13 cellular contexts compared by ENCODE assay signal in genomic region chr5:158414780-158415179, GRCh38.
DNase-seq lines count a peak whose midpoint lies in the region; ATAC-seq and TF ChIP-seq lines count a peak whose summit lies in the region.
"Had no signal": no experiment of that assay in that cellular context is flagged by ENCODE, and none has a peak within 500 bp of the region (broad histone marks: within the 10 kb centered on the region; RNA-seq: fewer than 3 reads in every experiment).

No MANE protein-coding gene starts in this region.

- TF ChIP-seq CTCF in brain microvascular endothelial cell (IDR thresholded peaks at IDR 0.05; ENCODE audit: low read depth, low read length, missing control alignments), result no peak
- TF ChIP-seq CTCF in heart left ventricle (IDR thresholded peaks at IDR 0.05), result no peak

- H3K4me1 ChIP-seq in heart left ventricle, result peaks cover 0 to 25% (median 2%) of the 10 kb centered on the region in 12 donors

- WGBS in heart left ventricle, 4 donors, result 37 to 72% (median 52%) methylated on average over 1 of the region's 1 CpG

- H3K27me3 ChIP-seq in brain microvascular endothelial cell (replicated peaks) (no peaks in the 10 kb centered on the region), heart left ventricle (no peaks in the 10 kb centered on the region)

- no peaks in the 10 kb centered on the region for H3K9me3 ChIP-seq in heart left ventricle

- no peak overlapping the region for H3K27ac Mint-ChIP-seq in stimulated activated effector memory CD8-positive, alpha-beta T cell treated with anti-CD3 and anti-CD28 coated beads, Interleukin-12 subunit alpha, Interleukin-12 subunit beta, amount 100 ng/mL, for 72 hours
- H3K27ac Mint-ChIP-seq: activated T-helper 1 cell treated with anti-CD3 and anti-CD28 coated beads, Interleukin-12 subunit alpha, Interleukin-12 subunit beta, Interleukin-2, Interleukin-4 antibody, amounts not matched to agents 30 ng/mL and 10 ng/mL and 1 ng/mL, durations not matched to agents 14 hours and 24 hours and 36 hours; naive thymus-derived CD4-positive, alpha-beta T cell had no signal

- H3K27ac ChIP-seq in brain microvascular endothelial cell (peak overlapping the region; percentile 75), heart left ventricle (peak overlapping the region in 10 of 12 donors; percentile 17 to 71 (median 62))
- H3K27ac ChIP-seq: VCaP had no signal

- TF ChIP-seq POLR2A in heart left ventricle (IDR thresholded peaks at IDR 0.05), result no peak

- no peaks in the 10 kb centered on the region for H3K4me1 Mint-ChIP-seq in stimulated activated effector memory CD8-positive, alpha-beta T cell treated with anti-CD3 and anti-CD28 coated beads, Interleukin-12 subunit alpha, Interleukin-12 subunit beta, amount 100 ng/mL, for 72 hours

- peak; percentile 80 for DNase-seq in HCEC 1CT
- DNase-seq in brain microvascular endothelial cell, result peak; percentile 73
- peak in 1 of 5 donors; percentile 26 for DNase-seq in heart left ventricle
- DNase-seq in stromal cell of bone marrow (ENCODE audit: low read depth), result peak; percentile 66
- no peak for DNase-seq in superior temporal gyrus (ENCODE audit: extremely low spot score)
- no peak for DNase-seq in stimulated activated effector memory CD8-positive, alpha-beta T cell treated with anti-CD3 and anti-CD28 coated beads, Interleukin-12 subunit alpha, Interleukin-12 subunit beta, amount 100 ng/mL, for 72 hours (ENCODE audit: low spot score in 2 of 2)
- DNase-seq in SHP77 treated with DMSO at 0.1 percent for 48 hours (lab: John Stamatoyannopoulos, UW), result no peak
- DNase-seq: cortex of kidney; naive thymus-derived CD4-positive, alpha-beta T cell; stimulated activated naive CD8-positive, alpha-beta T cell treated with anti-CD3 and anti-CD28 coated beads, Interleukin-15, Interleukin-2, amounts not matched to agents 100 U/mL and 50 U/mL, for 24 hours had no signal

- no peaks in the 10 kb centered on the region for H3K36me3 Mint-ChIP-seq in stimulated activated effector memory CD8-positive, alpha-beta T cell treated with anti-CD3 and anti-CD28 coated beads, Interleukin-12 subunit alpha, Interleukin-12 subunit beta, amount 100 ng/mL, for 72 hours

- in situ Hi-C loops in brain microvascular endothelial cell (cut with HindIII; ENCODE audit: low pct_ligation_motif_present, low sequenced_read_pairs), result no loop called here

- no peak overlapping the region for H3K4me3 Mint-ChIP-seq in stimulated activated effector memory CD8-positive, alpha-beta T cell treated with anti-CD3 and anti-CD28 coated beads, Interleukin-12 subunit alpha, Interleukin-12 subunit beta, amount 100 ng/mL, for 72 hours
- H3K4me3 Mint-ChIP-seq: activated T-helper 1 cell treated with anti-CD3 and anti-CD28 coated beads, Interleukin-12 subunit alpha, Interleukin-12 subunit beta, Interleukin-2, Interleukin-4 antibody, amounts not matched to agents 30 ng/mL and 10 ng/mL and 1 ng/mL, durations not matched to agents 14 hours and 24 hours and 36 hours; naive thymus-derived CD4-positive, alpha-beta T cell had no signal

- peak; percentile 65 to 95 (median 86) for ATAC-seq in heart left ventricle
- no peak for ATAC-seq in GM19395 (IDR thresholded peaks at IDR 0.05; ENCODE audit: unreplicated experiment)
- no peak for ATAC-seq in stimulated activated effector memory CD8-positive, alpha-beta T cell treated with anti-CD3 and anti-CD28 coated beads, Interleukin-12 subunit alpha, Interleukin-12 subunit beta, amount 100 ng/mL, for 72 hours
- ATAC-seq: naive thymus-derived CD4-positive, alpha-beta T cell; stimulated activated naive CD8-positive, alpha-beta T cell treated with anti-CD3 and anti-CD28 coated beads, Interleukin-15, Interleukin-2, amounts not matched to agents 100 U/mL and 50 U/mL, for 24 hours had no signal

- peaks cover 1% of the 10 kb centered on the region for H3K9me3 Mint-ChIP-seq in stimulated activated effector memory CD8-positive, alpha-beta T cell treated with anti-CD3 and anti-CD28 coated beads, Interleukin-12 subunit alpha, Interleukin-12 subunit beta, amount 100 ng/mL, for 72 hours
- H3K9me3 Mint-ChIP-seq: activated T-helper 1 cell treated with anti-CD3 and anti-CD28 coated beads, Interleukin-12 subunit alpha, Interleukin-12 subunit beta, Interleukin-2, Interleukin-4 antibody, amounts not matched to agents 30 ng/mL and 10 ng/mL and 1 ng/mL, durations not matched to agents 14 hours and 24 hours and 36 hours had no signal

- H3K36me3 ChIP-seq in brain microvascular endothelial cell (replicated peaks), result no peaks in the 10 kb centered on the region
- H3K36me3 ChIP-seq in heart left ventricle, result no peaks in the 10 kb centered on the region

- intact Hi-C loops in heart left ventricle (cut with DNase I), result loop anchor here in 1 of 10 donors (10.0 kb wide), 1 partner anchor 690 kb away; no protein-coding TSS in a partner anchor

- H3K4me3 ChIP-seq in brain microvascular endothelial cell (ENCODE audit: low read depth, low read length), result no peak overlapping the region
- H3K4me3 ChIP-seq in heart left ventricle, result no peak overlapping the region

Comparison
In these comparisons a context has a peak if more than half of its experiments do, and no peak if none do; other contexts are left out.
1. DNase-seq: peak in HCEC 1CT (single experiment), brain microvascular endothelial cell (single experiment) and stromal cell of bone marrow (single experiment); none in superior temporal gyrus (single experiment), stimulated activated effector memory CD8-positive, alpha-beta T cell treated with anti-CD3 and anti-CD28 coated beads, Interleukin-12 subunit alpha, Interleukin-12 subunit beta, amount 100 ng/mL, for 72 hours (0 of 2) and SHP77 treated with DMSO at 0.1 percent for 48 hours (single experiment).
2. ATAC-seq: peak in heart left ventricle (4 of 4); none in GM19395 (single experiment) and stimulated activated effector memory CD8-positive, alpha-beta T cell treated with anti-CD3 and anti-CD28 coated beads, Interleukin-12 subunit alpha, Interleukin-12 subunit beta, amount 100 ng/mL, for 72 hours (single experiment).